11 cellular contexts compared by ENCODE assay signal in the genomic region with DNA sequence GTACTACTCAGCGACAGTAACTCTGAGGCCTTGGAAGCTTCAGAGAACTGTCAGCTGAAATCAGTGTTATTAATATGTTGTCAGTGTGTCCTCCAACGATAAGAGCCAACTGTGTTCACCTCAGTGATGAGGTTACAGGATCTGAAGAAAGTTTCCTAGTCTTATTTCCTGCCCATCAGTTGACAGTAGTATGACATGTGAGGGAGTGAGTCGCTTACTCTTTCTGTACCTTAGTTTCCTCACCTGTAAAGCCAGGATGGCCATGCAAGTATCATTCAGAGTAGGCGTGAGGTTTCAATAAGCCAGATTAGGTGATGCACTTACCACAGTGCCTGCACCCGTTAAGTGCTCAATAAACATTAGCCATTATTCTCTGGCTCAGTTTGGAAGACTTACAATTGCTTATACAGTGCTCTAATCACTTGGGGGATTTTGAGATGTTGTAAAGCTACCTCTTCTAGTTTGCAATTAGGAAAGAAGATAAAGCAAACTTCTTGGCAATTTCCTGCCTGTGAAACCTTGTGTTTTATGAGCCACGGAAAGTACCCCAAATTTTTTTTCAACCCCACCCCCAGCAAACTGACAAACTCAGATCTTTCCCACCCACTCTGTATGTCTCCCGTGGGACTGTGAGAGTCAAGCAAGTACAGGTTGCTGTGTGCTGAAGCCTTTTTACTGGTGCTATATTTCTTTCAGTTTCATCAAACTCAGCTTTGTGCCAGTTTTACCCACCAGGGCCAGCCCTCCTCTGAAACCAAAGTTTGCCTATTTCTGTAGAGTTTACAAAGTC.
DNase-seq lines count a peak whose midpoint lies in the region; ATAC-seq and TF ChIP-seq lines count a peak whose summit lies in the region.
"Had no signal": no experiment of that assay in that cellular context is flagged by ENCODE, and none has a peak within 500 bp of the region (broad histone marks: within the 10 kb centered on the region; RNA-seq: fewer than 3 reads in every experiment).

No MANE protein-coding gene starts in this region.

- POLR2A ChIA-PET in SK-N-SH (lab: Yijun Ruan, JAX) = no interaction called here

- no peaks in the 10 kb centered on the region for H3K9me2 ChIP-seq in SK-N-SH

- H3K36me3 ChIP-seq in SK-N-SH (replicated peaks in 1 of 2; ENCODE audit: control insufficient read depth in 1 of 2, insufficient read depth in 2 of 2, low read length in 1 of 2) = no peaks in the 10 kb centered on the region

- H3K27ac ChIP-seq in SK-N-SH (ENCODE audit: low read depth in 2 of 2, low read length in 1 of 2) = no peak overlapping the region
- H3K27ac ChIP-seq: stomach had no signal

- DNase-seq in NCI-H82 (lab: John Stamatoyannopoulos, UW) (peak; percentile 16), NCI-H82 treated with DMSO at 0.1 percent for 48 hours (lab: John Stamatoyannopoulos, UW; ENCODE audit: unreplicated experiment) (no peak), naive B cell (peak; percentile 48), SIG-M5 (lab: John Stamatoyannopoulos, UW) (no peak), SK-N-SH (no peak), HuH-7.5 (ENCODE audit: low spot score) (no peak)
- peak; percentile 71 for DNase-seq in Jurkat, Clone E6-1 (ENCODE audit: low read depth, low spot score)
- DNase-seq: stomach had no signal

- no peak for TF ChIP-seq RAD21 in SK-N-SH (IDR thresholded peaks at IDR 0.05; ENCODE audit: low read length)

- H2AFZ ChIP-seq in SK-N-SH (ENCODE audit: low read depth) = no peak overlapping the region

- peaks cover 5% of the 10 kb centered on the region for H3F3A ChIP-seq in SK-N-SH (replicated peaks; ENCODE audit: insufficient read depth)

- no peak for TF ChIP-seq EP300 in SK-N-SH (IDR thresholded peaks at IDR 0.05; ENCODE audit: borderline replicate concordance in 1 of 2, low read depth in 1 of 2, low read length in 1 of 2)

- ATAC-seq in HG02571 (IDR thresholded peaks at IDR 0.05; ENCODE audit: unreplicated experiment) = peak; percentile 92
- peak; percentile 79 to 81 for ATAC-seq in naive B cell (ENCODE audit: low read depth in 2 of 2)
- ATAC-seq: WTC11 had no signal

- no peak for TF ChIP-seq CTCF in SK-N-SH (IDR thresholded peaks at IDR 0.05)

- H3K4me3 Mint-ChIP-seq in naive B cell = peak overlapping the region; percentile 6 to 80 (median 46)
- H3K4me3 Mint-ChIP-seq: neural crest cell, WTC11 had no signal

- H3K9ac ChIP-seq in SK-N-SH = no peak overlapping the region

- no peak overlapping the region for H3K4me3 ChIP-seq in Jurkat, Clone E6-1 (ENCODE audit: low read length)
- H3K4me3 ChIP-seq in SK-N-SH (ENCODE audit: low read depth in 2 of 2, low read length in 1 of 2) = no peak overlapping the region
- H3K4me3 ChIP-seq: stomach had no signal

- no peaks in the 10 kb centered on the region for H3K27me3 Mint-ChIP-seq in naive B cell

- CTCF ChIA-PET in SK-N-SH (lab: Yijun Ruan, JAX) = interaction anchor here (0.6 to 7.6 kb wide), 19 partner anchors 8 to 654 kb away, joined by 3 to 80 read pairs (median 4); no protein-coding TSS in a partner anchor

- no peaks in the 10 kb centered on the region for H3K9me3 ChIP-seq in SK-N-SH
- H3K9me3 ChIP-seq: stomach had no signal

- peaks cover 0 to 9% of the 10 kb centered on the region in 2 experiments; a peak in 1 of 4 replicates for H3K4me1 ChIP-seq in SK-N-SH (ENCODE audit: control insufficient read depth in 1 of 2, insufficient read depth in 2 of 2, low read depth in 1 of 2, low read length in 1 of 2)

- H3K27me3 ChIP-seq in SK-N-SH (ENCODE audit: insufficient read depth) = no peaks in the 10 kb centered on the region
- H3K27me3 ChIP-seq: stomach had no signal

- no peaks in the 10 kb centered on the region for H3K79me2 ChIP-seq in SK-N-SH (ENCODE audit: insufficient read depth)

- H3K27ac Mint-ChIP-seq in naive B cell = peak overlapping the region; percentile 64 to 95 (median 85)
- H3K27ac Mint-ChIP-seq: WTC11 had no signal

- peaks cover 45 to 62% (median 62%) of the 10 kb centered on the region in 3 donors for H3K4me1 Mint-ChIP-seq in naive B cell
- H3K4me1 Mint-ChIP-seq: neural crest cell, WTC11 had no signal

- WGBS in SK-N-SH (ENCODE audit: low lambda C conversion rate) = 88% methylated on average over 7 of the region's 7 CpGs

- H3K36me3 Mint-ChIP-seq in naive B cell = no peaks in the 10 kb centered on the region
- H3K36me3 Mint-ChIP-seq: WTC11 had no signal

- H3K9me3 Mint-ChIP-seq in naive B cell = no peaks in the 10 kb centered on the region
- H3K9me3 Mint-ChIP-seq: neural crest cell, WTC11 had no signal

- no peak overlapping the region for H3K4me2 ChIP-seq in SK-N-SH

- no peaks in the 10 kb centered on the region for H4K20me1 ChIP-seq in SK-N-SH (ENCODE audit: insufficient read depth)

TF ChIP-seq in SK-N-SH, 30 proteins besides CTCF, POLR2A, EP300 and RAD21:
- TF ChIP-seq NFIC (IDR thresholded peaks at IDR 0.05; ENCODE audit: borderline replicate concordance) (no peak), SIN3A (IDR thresholded peaks at IDR 0.05; ENCODE audit: borderline replicate concordance, low read depth, low read length) (no peak), CHD2 (IDR thresholded peaks at IDR 0.05; ENCODE audit: low read length, partially characterized antibody) (no peak), YY1 (IDR thresholded peaks at IDR 0.05; ENCODE audit: low read depth) (no peak), FOXM1 (IDR thresholded peaks at IDR 0.05; ENCODE audit: low read depth) (no peak)

Comparison
In these comparisons a context has a peak if more than half of its experiments do, and no peak if none do; other contexts are left out.
1. DNase-seq: peak in NCI-H82 (single experiment), Jurkat, Clone E6-1 (single experiment) and naive B cell (single experiment); none in NCI-H82 treated with DMSO at 0.1 percent for 48 hours (single experiment), SIG-M5 (single experiment), SK-N-SH (single experiment) and HuH-7.5 (single experiment).